ENCODE assay signal across 1 cellular context in the genomic region with DNA sequence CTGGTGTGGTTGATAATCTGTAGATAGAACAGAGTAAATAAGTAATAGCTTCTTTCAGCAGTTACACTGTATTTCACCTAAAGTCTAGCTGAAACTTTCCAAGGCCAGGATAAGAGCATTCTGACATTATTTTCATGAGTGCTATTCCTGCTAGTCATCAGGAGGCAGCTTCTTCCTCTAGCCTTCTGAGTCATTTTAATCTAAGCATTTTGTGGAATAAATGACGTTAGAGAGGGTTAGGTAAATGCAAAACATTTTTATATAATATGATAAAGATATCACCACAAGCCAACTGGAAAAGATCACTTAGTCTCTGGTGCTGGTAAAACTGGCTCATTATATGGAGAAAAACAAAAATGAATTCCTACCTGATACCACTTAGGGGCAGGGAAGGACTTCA.
TF ChIP-seq lines count a peak whose summit lies in the region.

No MANE protein-coding gene starts in this region.

TF ChIP-seq in HCT116, 20 proteins besides CTCF, POLR2A, EP300 and RAD21 (continued from another document):
- TF ChIP-seq, protein P1, sequence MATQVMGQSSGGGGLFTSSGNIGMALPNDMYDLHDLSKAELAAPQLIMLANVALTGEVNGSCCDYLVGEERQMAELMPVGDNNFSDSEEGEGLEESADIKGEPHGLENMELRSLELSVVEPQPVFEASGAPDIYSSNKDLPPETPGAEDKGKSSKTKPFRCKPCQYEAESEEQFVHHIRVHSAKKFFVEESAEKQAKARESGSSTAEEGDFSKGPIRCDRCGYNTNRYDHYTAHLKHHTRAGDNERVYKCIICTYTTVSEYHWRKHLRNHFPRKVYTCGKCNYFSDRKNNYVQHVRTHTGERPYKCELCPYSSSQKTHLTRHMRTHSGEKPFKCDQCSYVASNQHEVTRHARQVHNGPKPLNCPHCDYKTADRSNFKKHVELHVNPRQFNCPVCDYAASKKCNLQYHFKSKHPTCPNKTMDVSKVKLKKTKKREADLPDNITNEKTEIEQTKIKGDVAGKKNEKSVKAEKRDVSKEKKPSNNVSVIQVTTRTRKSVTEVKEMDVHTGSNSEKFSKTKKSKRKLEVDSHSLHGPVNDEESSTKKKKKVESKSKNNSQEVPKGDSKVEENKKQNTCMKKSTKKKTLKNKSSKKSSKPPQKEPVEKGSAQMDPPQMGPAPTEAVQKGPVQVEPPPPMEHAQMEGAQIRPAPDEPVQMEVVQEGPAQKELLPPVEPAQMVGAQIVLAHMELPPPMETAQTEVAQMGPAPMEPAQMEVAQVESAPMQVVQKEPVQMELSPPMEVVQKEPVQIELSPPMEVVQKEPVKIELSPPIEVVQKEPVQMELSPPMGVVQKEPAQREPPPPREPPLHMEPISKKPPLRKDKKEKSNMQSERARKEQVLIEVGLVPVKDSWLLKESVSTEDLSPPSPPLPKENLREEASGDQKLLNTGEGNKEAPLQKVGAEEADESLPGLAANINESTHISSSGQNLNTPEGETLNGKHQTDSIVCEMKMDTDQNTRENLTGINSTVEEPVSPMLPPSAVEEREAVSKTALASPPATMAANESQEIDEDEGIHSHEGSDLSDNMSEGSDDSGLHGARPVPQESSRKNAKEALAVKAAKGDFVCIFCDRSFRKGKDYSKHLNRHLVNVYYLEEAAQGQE (IDR thresholded peaks at IDR 0.05; ENCODE audit: low read depth) = no peak
